Comparison of ENCODE assay signal across 20 cellular contexts in genomic region chr1:159647616-159648015, GRCh38. TPM values are rescaled to one million over a fixed set of nuclear protein-coding genes. Genes with fewer than 3 reads are reported as not detected.
A peak's percentile ranks its signal among the peaks of the same experiment; 100 is the strongest.
DNase-seq lines count a peak whose midpoint lies in the region; ATAC-seq and TF ChIP-seq lines count a peak whose summit lies in the region.
"Had no signal": no experiment of that assay in that cellular context is flagged by ENCODE, and none has a peak within 500 bp of the region (broad histone marks: within the 10 kb centered on the region; RNA-seq: fewer than 3 reads in every experiment).

No MANE protein-coding gene starts in this region.

- CTCF ChIA-PET in GM10248 (lab: Yijun Ruan, JAX): no interaction called here

- H3K27ac Mint-ChIP-seq in GM23338: no peak overlapping the region
- H3K27ac Mint-ChIP-seq: CD4-positive, CD25-positive, alpha-beta regulatory T cell had no signal

- H3K4me3 Mint-ChIP-seq in GM23338: no peak overlapping the region
- H3K4me3 Mint-ChIP-seq: CD4-positive, CD25-positive, alpha-beta regulatory T cell had no signal

- H3K27me3 Mint-ChIP-seq in GM23338 (ENCODE audit: insufficient read depth, low read depth, poor library complexity): no peaks in the 10 kb centered on the region

- no peaks in the 10 kb centered on the region for H3K27me3 ChIP-seq in GM23338 (ENCODE audit: insufficient read depth)

- no peak for TF ChIP-seq CTCF in GM23338 (conservative IDR thresholded peaks at IDR 0.05; ENCODE audit: low read depth in 2 of 2)
- no peak for TF ChIP-seq CTCF in fibroblast of mammary gland (conservative IDR thresholded peaks at IDR 0.05; ENCODE audit: control insufficient read depth, insufficient read depth, low read depth, low read length)
- no peak for TF ChIP-seq CTCF in GM10248 (IDR thresholded peaks at IDR 0.05; ENCODE audit: control extremely low read depth, extremely low read depth, low read depth, missing control alignments)

- H3F3A ChIP-seq in GM23338 (replicated peaks; ENCODE audit: low read depth): no peaks in the 10 kb centered on the region

- no peak overlapping the region for H3K4me3 ChIP-seq in GM23338
- H3K4me3 ChIP-seq in fibroblast of mammary gland (ENCODE audit: control insufficient read depth, low read depth, low read length): no peak overlapping the region
- H3K4me3 ChIP-seq: A549 had no signal

- H3K4me2 ChIP-seq in GM23338: peak overlapping the region; percentile 45
- H3K4me2 ChIP-seq: A549 had no signal

- in situ Hi-C loops in ACHN (cut with HindIII; ENCODE audit: low pct_ligation_motif_present, low pct_unique_long_range_greater_than_20kb, low sequenced_read_pairs): no loop called here

- POLR2A ChIA-PET in GM10248 (lab: Yijun Ruan, JAX): no interaction called here

- no peaks in the 10 kb centered on the region for H3K79me2 ChIP-seq in GM23338 (replicated peaks; ENCODE audit: insufficient read depth)

- DNase-seq in ACHN: peak; percentile 44
- no peak for DNase-seq in GM23338 (ENCODE audit: low spot score)
- DNase-seq in RKO (ENCODE audit: low spot score): peak; percentile 4
- peak; percentile 39 for DNase-seq in fibroblast of mammary gland (ENCODE audit: low read depth)
- DNase-seq in HPDE6-E6E7 (ENCODE audit: extremely low spot score): no peak
- DNase-seq in HuH-7.5 (ENCODE audit: low spot score): no peak
- DNase-seq in GM10248 (ENCODE audit: extremely low spot score): no peak
- DNase-seq: Calu3; CD4-positive, CD25-positive, alpha-beta regulatory T cell; GDM1; GOT3; IMR-90; Kasumi-1; NCI-H1048; NCI-H1694 treated with DMSO at 0.1 percent for 48 hours; NCI-H446; NCI-H748 treated with DMSO at 0.1 percent for 48 hours; SHP77 had no signal

- peak overlapping the region; percentile 67; the same call in 1 of the 2 replicates for H2AFZ ChIP-seq in GM23338

- no peaks in the 10 kb centered on the region for H3K36me3 ChIP-seq in GM23338 (ENCODE audit: insufficient read depth)

- H3K4me1 Mint-ChIP-seq in GM23338: peaks cover 20% of the 10 kb centered on the region
- H3K4me1 Mint-ChIP-seq: CD4-positive, CD25-positive, alpha-beta regulatory T cell had no signal

- H3K9me2 ChIP-seq in GM23338 (ENCODE audit: insufficient read depth): no peaks in the 10 kb centered on the region

- H3K9me3 Mint-ChIP-seq in GM23338: peaks cover 11% of the 10 kb centered on the region

- peaks cover 4% of the 10 kb centered on the region; the same call in 1 of the 3 replicates for H3K36me3 Mint-ChIP-seq in GM23338 (ENCODE audit: low read depth)

- no peak for ATAC-seq in GM23338
- ATAC-seq: A549, Panc1 had no signal

- H3K4me1 ChIP-seq in GM23338 (ENCODE audit: insufficient read depth): peaks cover 22% of the 10 kb centered on the region
- H3K4me1 ChIP-seq: A549 had no signal

- H4K20me1 ChIP-seq in GM23338 (replicated peaks; ENCODE audit: insufficient read depth): no peaks in the 10 kb centered on the region

- no peak overlapping the region for H3K27ac ChIP-seq in GM23338 (ENCODE audit: low read depth)
- H3K27ac ChIP-seq: A549 had no signal

TF ChIP-seq in GM23338, 12 proteins besides CTCF, POLR2A, EP300 and RAD21 (continues in another document):
- TF ChIP-seq STAT1 (IDR thresholded peaks at IDR 0.05; ENCODE audit: unreplicated experiment) (no peak), REST (IDR thresholded peaks at IDR 0.05; ENCODE audit: unreplicated experiment) (no peak), NANOG (IDR thresholded peaks at IDR 0.05; ENCODE audit: borderline replicate concordance) (no peak), ETS1 (IDR thresholded peaks at IDR 0.05) (no peak), ZNF462 (CRISPR knock-in tag; IDR thresholded peaks at IDR 0.05) (no peak), JUNB (IDR thresholded peaks at IDR 0.05; ENCODE audit: unreplicated experiment) (no peak)

RNA-seq across cellular contexts. Expression of gene APCS, which starts 60.0 kb away (rescaled TPM):
- not detected in 2 replicates for total RNA-seq in GM23338 (2014; rRNA removed; shearing (Covaris generic))
- not detected in 2 replicates for polyA plus RNA-seq in GM23338 (2016; fragmentation: Nextera tagmentation; extraction: Ambion mirVana)
- total RNA-seq: CD4-positive, CD25-positive, alpha-beta regulatory T cell; IMR-90 had no signal
- polyA plus RNA-seq: A549; CD4-positive, CD25-positive, alpha-beta regulatory T cell; IMR-90 had no signal

Comparison
In these comparisons a context has a peak if more than half of its experiments do, and no peak if none do; other contexts are left out.
1. DNase-seq: peak in ACHN (single experiment), RKO (single experiment) and fibroblast of mammary gland (single experiment); none in GM23338 (single experiment), HPDE6-E6E7 (single experiment), HuH-7.5 (single experiment) and GM10248 (single experiment).